In genomic region chr1:176983786-176984185, GRCh38 we compare ENCODE assay signal across 18 cellular contexts.
"Had no signal": no experiment of that assay in that cellular context is flagged by ENCODE, and none has a peak within 500 bp of the region (broad histone marks: within the 10 kb centered on the region; RNA-seq: fewer than 3 reads in every experiment).

No MANE protein-coding gene starts in this region.

- H3K9me3 Mint-ChIP-seq: IgD-negative memory B cell had no signal

- H3K27ac Mint-ChIP-seq: IgD-negative memory B cell had no signal

- H3K9ac ChIP-seq: KMS-11 had no signal

- H3K4me2 ChIP-seq: KMS-11, PC-9 had no signal

- ATAC-seq: K562, Right ventricle myocardium inferior had no signal

- H3K9me3 ChIP-seq: Peyer's patch, SJCRH30 had no signal

- H3K4me1 Mint-ChIP-seq: IgD-negative memory B cell had no signal

- H3K27ac ChIP-seq: KMS-11, PC-9, Peyer's patch, SJCRH30 had no signal

- H3K36me3 ChIP-seq: Peyer's patch, SJCRH30 had no signal

- DNase-seq: Kasumi-1, MM.1S, NCI-H1092 treated with DMSO at 0.1 percent for 48 hours, NCI-H1436, NCI-H187, NCI-H2029, NCI-H2081 treated with DMSO at 0.1 percent for 48 hours, NCI-H2171 treated with DMSO at 0.1 percent for 48 hours, NCI-H526, OCI-M1, PC-9, Peyer's patch, SHP77 treated with DMSO at 0.1 percent for 48 hours, SJCRH30 had no signal

- H2AFZ ChIP-seq: PC-9 had no signal

- H3K4me3 ChIP-seq: K562, PC-9, Peyer's patch, SJCRH30 had no signal

- H3K4me3 Mint-ChIP-seq: IgD-negative memory B cell had no signal

- H3K27me3 ChIP-seq: Peyer's patch, SJCRH30 had no signal

- H3K4me1 ChIP-seq: Peyer's patch, SJCRH30 had no signal
